Comparison of ENCODE assay signal across 10 cellular contexts in the genomic region with DNA sequence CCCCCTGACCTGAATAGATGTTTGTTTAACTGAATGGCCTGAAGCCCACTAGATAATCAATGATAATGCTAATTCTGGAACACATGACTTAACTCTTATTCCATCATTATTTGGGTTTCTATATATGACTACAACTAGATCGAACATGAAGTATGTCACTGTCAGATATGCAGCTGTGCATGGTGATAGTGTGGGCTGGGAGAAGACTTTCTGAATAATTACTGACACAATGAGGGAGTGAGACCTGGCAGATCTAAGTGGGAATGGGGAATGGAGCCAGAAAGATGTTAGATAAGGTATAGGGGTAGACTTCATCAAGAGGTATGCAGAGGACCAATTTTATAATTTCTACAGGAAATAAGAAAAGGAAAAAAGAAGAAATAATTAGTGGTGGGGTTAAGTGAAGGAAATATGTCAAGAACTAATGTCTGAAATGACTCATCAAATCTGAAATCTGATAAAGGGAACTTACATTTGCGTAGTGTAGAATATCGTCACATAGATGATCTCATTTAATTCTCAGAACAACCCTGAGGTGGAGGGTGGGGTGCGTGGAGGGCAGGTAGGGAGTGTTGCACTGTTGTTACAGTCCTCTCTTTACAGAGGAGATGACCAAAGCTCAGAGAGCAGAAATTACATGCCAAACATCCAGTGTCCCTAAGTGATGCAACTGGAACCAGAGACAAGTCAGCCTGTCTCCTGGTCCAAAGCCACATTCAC.
A peak's percentile ranks its signal among the peaks of the same experiment; 100 is the strongest.
DNase-seq lines count a peak whose midpoint lies in the region; ATAC-seq and TF ChIP-seq lines count a peak whose summit lies in the region.
"Had no signal": no experiment of that assay in that cellular context is flagged by ENCODE, and none has a peak within 500 bp of the region (broad histone marks: within the 10 kb centered on the region; RNA-seq: fewer than 3 reads in every experiment).

No MANE protein-coding gene starts in this region.

- H3K27ac ChIP-seq in coronary artery = no peak overlapping the region

- DNase-seq in stimulated activated CD4-positive, alpha-beta T cell treated with anti-CD3 and anti-CD28 coated beads, Interleukin-4, amount 100 ng/mL, for 48 hours (ENCODE audit: low read depth in 2 of 2) = peak; percentile 50
- DNase-seq in NCI-H748 treated with DMSO at 0.1 percent for 48 hours (lab: John Stamatoyannopoulos, UW) = no peak
- DNase-seq in LoVo (ENCODE audit: low spot score) = no peak
- DNase-seq in coronary artery (ENCODE audit: low spot score) = no peak
- no peak for DNase-seq in cerebellar cortex (ENCODE audit: low spot score)
- DNase-seq: endodermal cell had no signal

- H3K4me1 Mint-ChIP-seq in activated naive CD8-positive, alpha-beta T cell (ENCODE audit: low read depth) = peaks cover 15% of the 10 kb centered on the region

- no peaks in the 10 kb centered on the region for H3K36me3 Mint-ChIP-seq in activated naive CD8-positive, alpha-beta T cell
- H3K36me3 Mint-ChIP-seq: IgD-negative memory B cell had no signal

- H3K9me3 Mint-ChIP-seq in activated naive CD8-positive, alpha-beta T cell (ENCODE audit: low read depth) = no peaks in the 10 kb centered on the region
- H3K9me3 Mint-ChIP-seq: endodermal cell, IgD-negative memory B cell had no signal

- no peak overlapping the region for H3K4me3 ChIP-seq in coronary artery

- no peak for TF ChIP-seq CTCF in coronary artery (IDR thresholded peaks at IDR 0.05)

- peak overlapping the region; percentile 1 for H3K4me3 Mint-ChIP-seq in activated naive CD8-positive, alpha-beta T cell
- H3K4me3 Mint-ChIP-seq: endodermal cell, IgD-negative memory B cell had no signal

- H3K27ac Mint-ChIP-seq in activated naive CD8-positive, alpha-beta T cell = peak overlapping the region; percentile 79
- H3K27ac Mint-ChIP-seq: endodermal cell, IgD-negative memory B cell had no signal

- ATAC-seq in GM19467 (IDR thresholded peaks at IDR 0.05; ENCODE audit: unreplicated experiment) = peak; percentile 54
- peak; percentile 69 for ATAC-seq in HG03565 (IDR thresholded peaks at IDR 0.05; ENCODE audit: unreplicated experiment)

- peaks cover 2% of the 10 kb centered on the region for H3K27me3 Mint-ChIP-seq in activated naive CD8-positive, alpha-beta T cell

Comparison
In these comparisons a context has a peak if more than half of its experiments do, and no peak if none do; other contexts are left out.
1. DNase-seq: peak in stimulated activated CD4-positive, alpha-beta T cell treated with anti-CD3 and anti-CD28 coated beads, Interleukin-4, amount 100 ng/mL, for 48 hours (2 of 2); none in NCI-H748 treated with DMSO at 0.1 percent for 48 hours (single experiment), LoVo (single experiment), coronary artery (single experiment) and cerebellar cortex (single experiment).